In the genomic region with DNA sequence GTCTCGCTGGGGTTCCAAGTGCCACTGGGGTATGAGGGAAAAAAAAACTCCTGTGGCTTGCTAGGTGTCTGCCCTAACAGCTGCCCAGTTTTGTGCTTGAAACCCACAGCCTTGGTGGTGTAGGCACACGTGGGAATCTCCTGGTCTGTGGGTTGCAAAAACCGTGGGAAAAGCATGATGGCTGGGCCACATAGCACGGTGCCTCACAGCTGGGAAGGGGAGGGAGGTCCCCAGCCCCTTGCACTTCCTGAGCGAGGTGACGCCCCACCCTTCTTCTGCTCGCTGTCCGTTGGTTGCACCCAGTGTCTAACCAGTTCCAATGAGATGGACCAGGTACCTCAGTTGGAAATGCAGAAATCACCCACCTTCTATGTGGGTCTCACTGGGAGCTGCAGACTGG, we compare ENCODE assay signal across 25 cellular contexts.
"Had no signal": no experiment of that assay in that cellular context is flagged by ENCODE, and none has a peak within 500 bp of the region (broad histone marks: within the 10 kb centered on the region; RNA-seq: fewer than 3 reads in every experiment).

No MANE protein-coding gene starts in this region.

- H3K4me3 ChIP-seq: colonic mucosa, coronary artery, dorsolateral prefrontal cortex, esophagus muscularis mucosa, esophagus squamous epithelium, gastrocnemius medialis, gastroesophageal sphincter, heart left ventricle, heart right ventricle had no signal

- H3K27me3 ChIP-seq: colonic mucosa, esophagus muscularis mucosa, esophagus squamous epithelium, foreskin keratinocyte, gastrocnemius medialis, gastroesophageal sphincter, heart right ventricle had no signal

- H3K4me1 ChIP-seq: colonic mucosa, esophagus muscularis mucosa, esophagus squamous epithelium, foreskin keratinocyte, gastrocnemius medialis, gastroesophageal sphincter, heart left ventricle, heart right ventricle had no signal

- H3K4me3 Mint-ChIP-seq: dendritic cell treated with granulocyte-macrophage colony-stimulating factor and Interleukin-4, amounts not matched to agents 40 ng/mL and 50 ng/mL, for 4 days; effector memory CD8-positive, alpha-beta T cell; endodermal cell had no signal

- H3K9me3 ChIP-seq: colonic mucosa, gastrocnemius medialis had no signal

- H3K27ac ChIP-seq: colonic mucosa, coronary artery, dorsolateral prefrontal cortex, epithelial cell of prostate, esophagus muscularis mucosa, esophagus squamous epithelium, foreskin keratinocyte, gastrocnemius medialis, gastroesophageal sphincter, heart left ventricle, heart right ventricle had no signal

- H3K27ac Mint-ChIP-seq: dendritic cell treated with granulocyte-macrophage colony-stimulating factor and Interleukin-4, amounts not matched to agents 40 ng/mL and 50 ng/mL, for 4 days; effector memory CD8-positive, alpha-beta T cell; endodermal cell had no signal

- DNase-seq: colonic mucosa; cortex of kidney; dermis blood vessel endothelial cell; dorsolateral prefrontal cortex; effector CD4-positive, alpha-beta T cell; effector CD8-positive, alpha-beta T cell; effector memory CD4-positive, alpha-beta T cell; effector memory CD8-positive, alpha-beta T cell; endodermal cell; erythroblast; esophagus squamous epithelium; foreskin fibroblast; foreskin keratinocyte; foreskin melanocyte; gastrocnemius medialis; glutamatergic neuron; head of caudate nucleus; heart left ventricle; heart right ventricle had no signal

- H3K4me1 Mint-ChIP-seq: endodermal cell had no signal

- ATAC-seq: effector memory CD8-positive, alpha-beta T cell; esophagus mucosa; foreskin keratinocyte; gastrocnemius medialis; gastroesophageal sphincter; heart left ventricle; heart right ventricle had no signal

- H3K36me3 ChIP-seq: colonic mucosa, esophagus muscularis mucosa, esophagus squamous epithelium, gastrocnemius medialis, gastroesophageal sphincter, heart left ventricle, heart right ventricle had no signal

- H3K27me3 Mint-ChIP-seq: dendritic cell treated with granulocyte-macrophage colony-stimulating factor and Interleukin-4, amounts not matched to agents 40 ng/mL and 50 ng/mL, for 4 days had no signal
